In genomic region chr6:150539568-150539967, GRCh38 we compare ENCODE assay signal across 25 cellular contexts.
"Had no signal": no experiment of that assay in that cellular context is flagged by ENCODE, and none has a peak within 500 bp of the region (broad histone marks: within the 10 kb centered on the region; RNA-seq: fewer than 3 reads in every experiment).

No MANE protein-coding gene starts in this region.

- H3K9me3 ChIP-seq: esophagus squamous epithelium, gastrocnemius medialis, left ventricle myocardium inferior, ovary, prostate gland, right atrium auricular region, spleen, thyroid gland, upper lobe of right lung had no signal

- H3K36me3 ChIP-seq: esophagus squamous epithelium, gastrocnemius medialis, left ventricle myocardium inferior, ovary, prostate gland, right atrium auricular region, spleen, thyroid gland, upper lobe of right lung had no signal

- H3K4me1 Mint-ChIP-seq: WTC11 had no signal

- H3K4me3 Mint-ChIP-seq: activated naive CD8-positive, alpha-beta T cell treated with anti-CD3 and anti-CD28 coated beads, Interleukin-2, amount 10 ng/mL, durations not matched to agents 7 days and 5 days; activated T-cell treated with anti-CD3 and anti-CD28 coated beads, Interleukin-2, amount 50 U/mL, for 4 hours; natural killer cell treated with Interleukin-12 subunit alpha and Interleukin-12 subunit beta and Interleukin-15 and Interleukin-18, amount 100 ng/mL, for 72 hours; WTC11 had no signal

- H3K27ac ChIP-seq: gastrocnemius medialis, left ventricle myocardium inferior, ovary, prostate gland, right atrium auricular region, spleen, thyroid gland, upper lobe of right lung had no signal

- ATAC-seq: gastrocnemius medialis; natural killer cell treated with Interleukin-12 subunit alpha and Interleukin-12 subunit beta and Interleukin-15 and Interleukin-18, amount 100 ng/mL, for 72 hours; upper lobe of right lung; WTC11 had no signal

- H3K4me3 ChIP-seq: esophagus squamous epithelium, gastrocnemius medialis, left ventricle myocardium inferior, ovary, prostate gland, right atrium auricular region, spleen, thyroid gland, upper lobe of right lung had no signal

- DNase-seq: activated CD4-positive, alpha-beta T cell treated with anti-CD3 and anti-CD28 coated beads, Interleukin-2, amount 50 U/mL, for 48 hours; activated CD8-positive, alpha-beta memory T cell treated with anti-CD3 and anti-CD28 coated beads, Interleukin-2, amount 50 U/mL, for 48 hours; activated naive CD4-positive, alpha-beta T cell treated with Interleukin-2 at 50 U/mL for 16 hours; activated naive CD8-positive, alpha-beta T cell treated with anti-CD3 and anti-CD28 coated beads, Interleukin-2, amount 10 ng/mL, durations not matched to agents 7 days and 5 days; activated T-cell treated with anti-CD3 and anti-CD28 coated beads, Interleukin-2, amount 50 U/mL, for 4 hours; amygdala; effector CD8-positive, alpha-beta T cell; esophagus squamous epithelium; gastrocnemius medialis; hippocampal formation; kidney glomerular epithelial cell; left ventricle myocardium inferior; ovary; spleen; stimulated activated CD4-positive, alpha-beta T cell treated with anti-CD3 and anti-CD28 coated beads, Interleukin-4, amount 100 ng/mL, for 1 hour; stimulated activated naive CD4-positive, alpha-beta T cell treated with Interleukin-2 at 50 U/mL for 16 hours; substantia nigra; T-helper 1 cell; T-helper 9 cell; thyroid gland; upper lobe of right lung had no signal

- H3K27ac Mint-ChIP-seq: activated naive CD8-positive, alpha-beta T cell treated with anti-CD3 and anti-CD28 coated beads, Interleukin-2, amount 10 ng/mL, durations not matched to agents 7 days and 5 days; natural killer cell treated with Interleukin-12 subunit alpha and Interleukin-12 subunit beta and Interleukin-15 and Interleukin-18, amount 100 ng/mL, for 72 hours; WTC11 had no signal

- H3K27me3 ChIP-seq: gastrocnemius medialis, ovary, right atrium auricular region, thyroid gland, upper lobe of right lung had no signal

- H3K4me1 ChIP-seq: gastrocnemius medialis, prostate gland, right atrium auricular region, upper lobe of right lung had no signal

- H3K9me3 Mint-ChIP-seq: activated naive CD8-positive, alpha-beta T cell treated with anti-CD3 and anti-CD28 coated beads, Interleukin-2, amount 10 ng/mL, durations not matched to agents 7 days and 5 days; activated T-cell treated with anti-CD3 and anti-CD28 coated beads, Interleukin-2, amount 50 U/mL, for 4 hours had no signal

- H3K36me3 Mint-ChIP-seq: activated naive CD8-positive, alpha-beta T cell treated with anti-CD3 and anti-CD28 coated beads, Interleukin-2, amount 10 ng/mL, durations not matched to agents 7 days and 5 days; natural killer cell treated with Interleukin-12 subunit alpha and Interleukin-12 subunit beta and Interleukin-15 and Interleukin-18, amount 100 ng/mL, for 72 hours had no signal
